Comparison of ENCODE assay signal across 7 cellular contexts in the genomic region with DNA sequence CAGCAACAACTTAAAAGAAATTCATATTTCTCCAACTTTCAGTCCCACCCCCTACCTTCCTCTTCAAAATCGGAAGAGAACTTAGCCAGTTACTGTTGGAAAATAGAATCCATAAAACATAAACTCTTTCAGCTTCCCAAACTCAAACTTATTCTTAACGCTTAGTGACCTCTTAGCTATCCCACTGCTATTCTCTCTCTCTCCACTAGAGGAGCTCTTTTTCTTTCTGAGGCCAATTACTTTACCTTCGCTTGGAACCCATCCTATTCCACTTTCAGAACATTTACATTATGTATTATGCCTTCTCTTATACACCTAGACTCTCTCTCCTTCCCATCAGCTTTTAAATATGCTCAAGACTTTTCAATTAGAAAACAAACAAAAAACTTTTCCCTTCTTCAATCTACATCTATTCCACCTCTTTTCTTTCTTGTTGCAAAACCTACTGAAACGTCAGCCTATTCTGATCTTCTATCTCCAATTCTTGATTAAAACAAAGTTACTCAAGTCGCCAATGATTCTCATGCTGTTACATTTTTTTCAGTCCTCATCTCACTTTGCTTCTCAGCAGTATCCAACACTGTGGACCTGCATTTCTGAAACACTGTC. TPM values are rescaled to one million over a fixed set of nuclear protein-coding genes. Genes with fewer than 3 reads are reported as not detected.
DNase-seq lines count a peak whose midpoint lies in the region; ATAC-seq and TF ChIP-seq lines count a peak whose summit lies in the region.

No MANE protein-coding gene starts in this region.

- no peaks in the 10 kb centered on the region for H3K79me2 ChIP-seq in PC-3 (ENCODE audit: low read length)

- H3K4me1 ChIP-seq in PC-3 (ENCODE audit: insufficient read depth, low read length) = no peaks in the 10 kb centered on the region
- no peaks in the 10 kb centered on the region for H3K4me1 ChIP-seq in prostate gland (replicated peaks)

- no TSS peak for BruUV-seq in PC-3 (replicated peaks; lab: Mats Ljungman, UMichigan)

- DNase-seq in PC-3 (peak; percentile 68), epithelial cell of esophagus (ENCODE audit: low read depth) (peak; percentile 47), prostate gland (ENCODE audit: low spot score) (no peak)

- no peaks in the 10 kb centered on the region for H3F3A ChIP-seq in PC-3 (ENCODE audit: low read length, unreplicated experiment)

- POLR2A ChIA-PET in PC-3 (lab: Charles Lee; ENCODE audit: unreplicated experiment) = no interaction called here

- H3K9me2 ChIP-seq in PC-3 (replicated peaks; ENCODE audit: low read length) = no peaks in the 10 kb centered on the region

- TF ChIP-seq CTCF in GM12872 (IDR thresholded peaks at IDR 0.05; ENCODE audit: insufficient read depth, low read depth, low read length) (peak; percentile 95), PC-3 (conservative IDR thresholded peaks at IDR 0.05; ENCODE audit: low read depth, low read length) (peak; percentile 93), epithelial cell of esophagus (IDR thresholded peaks at IDR 0.05; ENCODE audit: insufficient read depth, low read depth, low read length, missing control alignments) (peak; percentile 92), prostate gland (IDR thresholded peaks at IDR 0.05) (peak in 3 of 4 experiments; percentile 34 to 58 (median 41))

- no peak overlapping the region for H3K4me2 ChIP-seq in PC-3 (ENCODE audit: low read length)

- intact Hi-C loops in PC-3 (cut with micrococcal nuclease) (no loop called here), prostate gland (cut with DNase I) (no loop called here)

- no peak overlapping the region for H2AFZ ChIP-seq in PC-3 (ENCODE audit: low read length)

- no peak overlapping the region for H3K27ac ChIP-seq in PC-3 (ENCODE audit: low read length)
- no peak overlapping the region for H3K27ac ChIP-seq in prostate gland

- no peaks in the 10 kb centered on the region for H4K20me1 ChIP-seq in PC-3 (ENCODE audit: low read length)

- H3K36me3 ChIP-seq in PC-3 (ENCODE audit: low read depth, low read length) = no peaks in the 10 kb centered on the region
- no peaks in the 10 kb centered on the region for H3K36me3 ChIP-seq in prostate gland

- H3K9me3 ChIP-seq in PC-3 (ENCODE audit: low read length) (no peaks in the 10 kb centered on the region), prostate gland (no peaks in the 10 kb centered on the region)

- H3K9ac ChIP-seq in PC-3 (ENCODE audit: low read length) = no peak overlapping the region

- no peak overlapping the region for H3K4me3 ChIP-seq in PC-3 (ENCODE audit: low read length)
- H3K4me3 ChIP-seq in epithelial cell of esophagus (ENCODE audit: low read length) = no peak overlapping the region
- no peak overlapping the region for H3K4me3 ChIP-seq in prostate gland

- H3K27me3 ChIP-seq in PC-3 (ENCODE audit: low read length) (no peaks in the 10 kb centered on the region), prostate gland (replicated peaks; ENCODE audit: insufficient read depth) (no peaks in the 10 kb centered on the region)

- ATAC-seq in HG03159 (IDR thresholded peaks at IDR 0.05; ENCODE audit: unreplicated experiment) (peak; percentile 57), PC-3 (peak; percentile 37; the same call in 1 of the 2 replicates), HG03135 (IDR thresholded peaks at IDR 0.05; ENCODE audit: unreplicated experiment) (no peak), GM19452 (IDR thresholded peaks at IDR 0.05; ENCODE audit: unreplicated experiment) (no peak)

- 57% methylated on average over 5 of the region's 5 CpGs for WGBS in prostate gland

- CTCF ChIA-PET in PC-3 (lab: Charles Lee) = interaction anchor here (0.5 to 1.0 kb wide), 11 partner anchors 15 to 837 kb away, joined by 3 to 16 read pairs (median 4); no protein-coding TSS in a partner anchor

- TF ChIP-seq POLR2A in prostate gland (IDR thresholded peaks at IDR 0.05) = no peak

RNA-seq across cellular contexts. Expression of a gene that starts 13.4 kb away (rescaled TPM):
- total RNA-seq in PC-3 (2014; rRNA removed) (not detected in 2 replicates), prostate gland (not detected)

Comparison
In these comparisons a context has a peak if more than half of its experiments do, and no peak if none do; other contexts are left out.
1. CTCF ChIP-seq: peak in every context shown above with its lines; median percentile 95 in GM12872; 93 in PC-3; 92 in epithelial cell of esophagus; 41 in prostate gland.
2. ATAC-seq: peak in HG03159 (single experiment) and PC-3 (single experiment); none in HG03135 (single experiment) and GM19452 (single experiment).